In genomic region chr2:218852911-218853667, GRCh38 we compare ENCODE assay signal across 9 cellular contexts. TPM values are rescaled to one million over a fixed set of nuclear protein-coding genes. Genes with fewer than 3 reads are reported as not detected.
A peak's percentile ranks its signal among the peaks of the same experiment; 100 is the strongest.
DNase-seq lines count a peak whose midpoint lies in the region; ATAC-seq and TF ChIP-seq lines count a peak whose summit lies in the region.
"Had no signal": no experiment of that assay in that cellular context is flagged by ENCODE, and none has a peak within 500 bp of the region (broad histone marks: within the 10 kb centered on the region; RNA-seq: fewer than 3 reads in every experiment).

No MANE protein-coding gene starts in this region.

- no peak overlapping the region for H3K4me3 ChIP-seq in Jurkat, Clone E6-1 (ENCODE audit: low read length)
- no peak overlapping the region for H3K4me3 ChIP-seq in RWPE2 (ENCODE audit: severe bottlenecking)

- peaks cover 3% of the 10 kb centered on the region for H3K4me1 ChIP-seq in RWPE2 (ENCODE audit: insufficient read depth, poor library complexity, severe bottlenecking)

- DNase-seq in DMS114 treated with DMSO at 0.1 percent for 48 hours (lab: John Stamatoyannopoulos, UW; ENCODE audit: unreplicated experiment) = peak; percentile 28
- peak; percentile 62 for DNase-seq in Jurkat, Clone E6-1 (ENCODE audit: low read depth, low spot score)
- no peak for DNase-seq in RWPE2 (ENCODE audit: low spot score)
- DNase-seq in activated T-helper 9 cell treated with anti-CD3 and anti-CD28 coated beads, Interleukin-2, amount 50 U/mL, for 16 hours (ENCODE audit: low read depth) = peak; percentile 40
- peak; percentile 67 for DNase-seq in glomerular visceral epithelial cell (ENCODE audit: extremely low spot score)
- no peak for DNase-seq in progenitor cell of endocrine pancreas (ENCODE audit: low spot score, unreplicated experiment)
- no peak for DNase-seq in amniotic stem cell (lab: John Stamatoyannopoulos, UW)

- H3K4me3 Mint-ChIP-seq in progenitor cell of endocrine pancreas (ENCODE audit: low read depth) = no peak overlapping the region
- H3K4me3 Mint-ChIP-seq: T-helper 1 cell treated with Interleukin-12 subunit alpha and Interleukin-12 subunit beta and Interleukin-4 antibody, amounts not matched to agents 30 μg/mL and 1 μg/mL, for 36 hours had no signal

- H3K27ac ChIP-seq in RWPE2 (ENCODE audit: poor library complexity, severe bottlenecking) = no peak overlapping the region

- TF ChIP-seq CTCF in RWPE2 (IDR thresholded peaks at IDR 0.05; ENCODE audit: poor library complexity, severe bottlenecking) (peak; percentile 80), progenitor cell of endocrine pancreas (IDR thresholded peaks at IDR 0.05; ENCODE audit: unreplicated experiment) (peak; percentile 82)

- H3K27ac Mint-ChIP-seq in progenitor cell of endocrine pancreas = no peak overlapping the region
- H3K27ac Mint-ChIP-seq: T-helper 1 cell treated with Interleukin-12 subunit alpha and Interleukin-12 subunit beta and Interleukin-4 antibody, amounts not matched to agents 30 μg/mL and 1 μg/mL, for 36 hours had no signal

- H3K27me3 Mint-ChIP-seq in progenitor cell of endocrine pancreas = peaks cover 65% of the 10 kb centered on the region

- ATAC-seq in RWPE2 (ENCODE audit: low read depth) (peak; percentile 12; the same call in 1 of the 3 replicates), GM18873 (IDR thresholded peaks at IDR 0.05; ENCODE audit: low FRiP score, unreplicated experiment) (no peak)

- no peaks in the 10 kb centered on the region for H3K4me1 Mint-ChIP-seq in progenitor cell of endocrine pancreas (ENCODE audit: low read depth)

- H3K9me3 Mint-ChIP-seq in progenitor cell of endocrine pancreas (ENCODE audit: low read depth) = no peaks in the 10 kb centered on the region
- H3K9me3 Mint-ChIP-seq: T-helper 1 cell treated with Interleukin-12 subunit alpha and Interleukin-12 subunit beta and Interleukin-4 antibody, amounts not matched to agents 30 μg/mL and 1 μg/mL, for 36 hours had no signal

- H3K27me3 ChIP-seq in RWPE2 (ENCODE audit: insufficient read depth, poor library complexity, severe bottlenecking) = peaks cover 8% of the 10 kb centered on the region

- H3K36me3 ChIP-seq in RWPE2 (ENCODE audit: low read depth) = no peaks in the 10 kb centered on the region

- H3K36me3 Mint-ChIP-seq in progenitor cell of endocrine pancreas (ENCODE audit: insufficient read depth) = no peaks in the 10 kb centered on the region

- no peaks in the 10 kb centered on the region for H3K9me3 ChIP-seq in RWPE2 (ENCODE audit: severe bottlenecking)

RNA-seq across cellular contexts. Expression of gene WNT6, which starts 6.5 kb away (rescaled TPM):
- polyA plus RNA-seq in Jurkat, Clone E6-1 (2012; ENCODE audit: insufficient read depth, insufficient read length) = not detected
- total RNA-seq in progenitor cell of endocrine pancreas = 0.72 and 1.5 TPM in 2 replicates

RNA-seq across cellular contexts. Expression of gene PRKAG3, which starts 21.5 kb away (rescaled TPM):
- polyA plus RNA-seq in Jurkat, Clone E6-1 (2012; ENCODE audit: insufficient read depth, insufficient read length) = not detected
- not detected in 2 replicates for total RNA-seq in progenitor cell of endocrine pancreas

RNA-seq across cellular contexts. Expression of gene WNT10A, which starts 27.6 kb away (rescaled TPM):
- 0.92 TPM for polyA plus RNA-seq in Jurkat, Clone E6-1 (2012; ENCODE audit: insufficient read depth, insufficient read length)
- not detected in 2 replicates for total RNA-seq in progenitor cell of endocrine pancreas

Comparison
In these comparisons a context has a peak if more than half of its experiments do, and no peak if none do; other contexts are left out.
1. DNase-seq: peak in DMS114 treated with DMSO at 0.1 percent for 48 hours (single experiment), Jurkat, Clone E6-1 (single experiment), activated T-helper 9 cell treated with anti-CD3 and anti-CD28 coated beads, Interleukin-2, amount 50 U/mL, for 16 hours (single experiment) and glomerular visceral epithelial cell (single experiment); none in RWPE2 (single experiment), progenitor cell of endocrine pancreas (single experiment) and amniotic stem cell (single experiment).